In genomic region chr13:38017320-38017719, GRCh38 we compare ENCODE assay signal across 8 cellular contexts.
"Had no signal": no experiment of that assay in that cellular context is flagged by ENCODE, and none has a peak within 500 bp of the region (broad histone marks: within the 10 kb centered on the region; RNA-seq: fewer than 3 reads in every experiment).

No MANE protein-coding gene starts in this region.

- H3K4me3 ChIP-seq: GM23248, GM23338, HAP-1 had no signal

- H3K9me3 ChIP-seq: HAP-1 had no signal

- H3K4me1 ChIP-seq: HAP-1 had no signal

- H3K36me3 ChIP-seq: HAP-1 had no signal

- H3K27ac ChIP-seq: GM23248 had no signal

- DNase-seq: GM23248, GOT3, H7, H9, HCEC 1CT, HFFc6 had no signal
